ENCODE assay signal across 22 cellular contexts in the genomic region with DNA sequence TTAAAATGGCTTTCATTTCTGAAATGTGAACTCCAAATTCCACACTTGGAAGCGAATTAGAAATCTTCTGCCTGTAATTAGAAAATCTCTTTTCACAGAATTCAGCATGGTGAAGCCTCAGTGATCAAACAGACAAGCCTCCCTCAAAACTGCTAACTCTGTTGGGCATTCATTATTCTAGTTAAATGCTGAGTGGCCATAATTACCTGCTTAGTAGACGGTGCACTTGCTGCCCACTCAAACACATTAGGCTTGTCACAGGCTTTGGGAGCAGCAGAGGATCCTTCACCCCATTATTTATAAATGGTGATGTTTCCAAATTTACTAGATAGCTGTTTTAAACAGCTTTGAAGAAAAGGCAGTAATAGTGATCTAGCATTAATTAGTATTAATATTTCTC.
A peak's percentile ranks its signal among the peaks of the same experiment; 100 is the strongest.
DNase-seq lines count a peak whose midpoint lies in the region; ATAC-seq, FAIRE-seq and TF ChIP-seq lines count a peak whose summit lies in the region.
"Had no signal": no experiment of that assay in that cellular context is flagged by ENCODE, and none has a peak within 500 bp of the region (broad histone marks: within the 10 kb centered on the region; RNA-seq: fewer than 3 reads in every experiment).

No MANE protein-coding gene starts in this region.

- H3K9me3 ChIP-seq in HepG2 (ENCODE audit: low read length) (no peaks in the 10 kb centered on the region), right lobe of liver (no peaks in the 10 kb centered on the region), PC-9 (ENCODE audit: insufficient read depth, low read depth) (no peaks in the 10 kb centered on the region), suprapubic skin (peaks cover 4% of the 10 kb centered on the region)
- H3K9me3 ChIP-seq: BLaER1 treated with 17β-estradiol and CSF1 and Interleukin-3, amounts not matched to agents 10 nM and 100 nM had no signal

- no peaks in the 10 kb centered on the region for H3K27me3 ChIP-seq in HepG2 (ENCODE audit: control insufficient read depth in 1 of 2, insufficient read depth in 2 of 2, low read length in 2 of 2)
- no peaks in the 10 kb centered on the region for H3K27me3 ChIP-seq in right lobe of liver
- no peaks in the 10 kb centered on the region for H3K27me3 ChIP-seq in PC-9 (ENCODE audit: insufficient read depth, low read depth)
- no peaks in the 10 kb centered on the region for H3K27me3 ChIP-seq in suprapubic skin
- H3K27me3 ChIP-seq: BLaER1 treated with 17β-estradiol and CSF1 and Interleukin-3, amounts not matched to agents 10 nM and 100 nM had no signal

- intact Hi-C loops in HepG2 (cut with micrococcal nuclease; ENCODE audit: unreplicated experiment) (no loop called here), right lobe of liver (cut with DNase I) (no loop called here), PC-9 (cut with micrococcal nuclease; ENCODE audit: unreplicated experiment) (no loop called here)

- H4K20me1 ChIP-seq in HepG2 (ENCODE audit: insufficient read depth, low read length): no peaks in the 10 kb centered on the region
- no peaks in the 10 kb centered on the region for H4K20me1 ChIP-seq in PC-9 (ENCODE audit: insufficient read depth)
- H4K20me1 ChIP-seq: BLaER1 treated with 17β-estradiol and CSF1 and Interleukin-3, amounts not matched to agents 10 nM and 100 nM had no signal

- ATAC-seq in HepG2: no peak
- ATAC-seq in right lobe of liver: no peak
- ATAC-seq: CD8-positive, alpha-beta T cell; GM12878; HCT116 had no signal

- no peak overlapping the region for H3K27ac ChIP-seq in HepG2 (ENCODE audit: extremely low read length, insufficient read depth, low read length)
- H3K27ac ChIP-seq in right lobe of liver: no peak overlapping the region
- H3K27ac ChIP-seq in PC-9: no peak overlapping the region
- H3K27ac ChIP-seq in suprapubic skin: no peak overlapping the region
- H3K27ac ChIP-seq: 22Rv1; BLaER1 treated with 17β-estradiol and CSF1 and Interleukin-3, amounts not matched to agents 10 nM and 100 nM; HL-60 had no signal

- no peak overlapping the region for H2AFZ ChIP-seq in HepG2 (ENCODE audit: low read length)
- H2AFZ ChIP-seq in PC-9: 0 out of 2 replicates have a peak overlapping the region, but pooled peaks have one; percentile 20

- no peak overlapping the region for H3K4me2 ChIP-seq in HepG2 (ENCODE audit: low read depth, low read length)
- no peak overlapping the region for H3K4me2 ChIP-seq in PC-9
- H3K4me2 ChIP-seq: BLaER1 treated with 17β-estradiol and CSF1 and Interleukin-3, amounts not matched to agents 10 nM and 100 nM had no signal

- 0% methylated on average over 2 of the region's 2 CpGs for WGBS in HepG2 (ENCODE audit: low lambda C conversion rate)
- WGBS in right lobe of liver (ENCODE audit: insufficient coverage, low coverage, low lambda C conversion rate, missing lambda C conversion rate): 8% methylated on average over 2 of the region's 2 CpGs
- WGBS in suprapubic skin: 75% methylated on average over 2 of the region's 2 CpGs

- no peak for TF ChIP-seq POLR2A in HepG2 (IDR thresholded peaks at IDR 0.05; ENCODE audit: insufficient read depth in 1 of 2, low read depth in 2 of 2, low read length in 2 of 2)
- no peak for TF ChIP-seq POLR2A in right lobe of liver (IDR thresholded peaks at IDR 0.05)
- no peak for TF ChIP-seq POLR2A in suprapubic skin (IDR thresholded peaks at IDR 0.05)

- H3K4me1 ChIP-seq in HepG2 (ENCODE audit: insufficient read depth, low read length) (no peaks in the 10 kb centered on the region), right lobe of liver (no peaks in the 10 kb centered on the region), PC-9 (replicated peaks; ENCODE audit: insufficient read depth) (no peaks in the 10 kb centered on the region), suprapubic skin (no peaks in the 10 kb centered on the region)
- H3K4me1 ChIP-seq: BLaER1 treated with 17β-estradiol and CSF1 and Interleukin-3, amounts not matched to agents 10 nM and 100 nM had no signal

- no peaks in the 10 kb centered on the region for H3F3A ChIP-seq in PC-9 (ENCODE audit: insufficient read depth, low read depth)

- no peak overlapping the region for H3K4me3 ChIP-seq in HepG2 (replicated peaks in 1 of 3; ENCODE audit: insufficient read depth in 1 of 3, low read depth in 2 of 3, low read length in 3 of 3)
- no peak overlapping the region for H3K4me3 ChIP-seq in right lobe of liver
- H3K4me3 ChIP-seq in PC-9: no peak overlapping the region
- no peak overlapping the region for H3K4me3 ChIP-seq in suprapubic skin
- H3K4me3 ChIP-seq: BLaER1 treated with 17β-estradiol and CSF1 and Interleukin-3, amounts not matched to agents 10 nM and 100 nM; GM12878 had no signal

- no peaks in the 10 kb centered on the region for H3K36me3 ChIP-seq in HepG2 (replicated peaks in 1 of 2; ENCODE audit: control insufficient read depth in 1 of 2, insufficient read depth in 2 of 2, low read length in 2 of 2)
- no peaks in the 10 kb centered on the region for H3K36me3 ChIP-seq in right lobe of liver
- no peaks in the 10 kb centered on the region for H3K36me3 ChIP-seq in PC-9 (ENCODE audit: low read depth)
- H3K36me3 ChIP-seq in suprapubic skin: no peaks in the 10 kb centered on the region
- H3K36me3 ChIP-seq: BLaER1 treated with 17β-estradiol and CSF1 and Interleukin-3, amounts not matched to agents 10 nM and 100 nM had no signal

- in situ Hi-C loops in HepG2 (cut with HindIII; ENCODE audit: extremely low pct_ligation_motif_present, low pct_unique_long_range_greater_than_20kb): no loop called here

- BruUV-seq in HepG2 (replicated peaks; lab: Mats Ljungman, UMichigan): no TSS peak
- BruUV-seq in PC-9 (replicated peaks; lab: Mats Ljungman, UMichigan): no TSS peak

- DNase-seq in NCI-H1417 (lab: John Stamatoyannopoulos, UW) (peak in 2 of 3 experiments; percentile 15 to 75), NCI-H1417 treated with DMSO at 0.1 percent for 48 hours (lab: John Stamatoyannopoulos, UW) (no peak), HepG2 (ENCODE audit: low spot score) (no peak), right lobe of liver (no peak), PC-9 (no peak), AG20443 (ENCODE audit: low spot score) (no peak), suprapubic skin (ENCODE audit: low spot score in 2 of 2) (no peak)
- DNase-seq in stimulated activated CD4-positive, alpha-beta T cell treated with anti-CD3 and anti-CD28 coated beads, Interleukin-2, amount 100 ng/mL, for 48 hours: no peak
- DNase-seq: Calu3; CD8-positive, alpha-beta T cell; DMS 273 treated with DMSO at 0.1 percent for 48 hours; DMS53; DND-41; EL; GOT3; H7; HFFc6 had no signal

- POLR2A ChIA-PET in HepG2 (lab: Yijun Ruan, JAX): no interaction called here
- POLR2A ChIA-PET in PC-9 (lab: Charles Lee; ENCODE audit: unreplicated experiment): interaction anchor here (0.7 kb wide), 1 partner anchor 304 kb away, joined by 7 read pairs; no protein-coding TSS in a partner anchor

- H3K79me2 ChIP-seq in HepG2 (ENCODE audit: insufficient read depth, low read length) (no peaks in the 10 kb centered on the region), PC-9 (ENCODE audit: low read depth) (no peaks in the 10 kb centered on the region)

- TF ChIP-seq CTCF in HepG2 (CRISPR knock-in tag; IDR thresholded peaks at IDR 0.05) (no peak), right lobe of liver (IDR thresholded peaks at IDR 0.05) (no peak), PC-9 (conservative IDR thresholded peaks at IDR 0.05) (no peak), suprapubic skin (IDR thresholded peaks at IDR 0.05) (no peak)

- FAIRE-seq in HepG2 (lab: Jason Lieb, UNC): no peak
- FAIRE-seq: GM12878 had no signal

- TF ChIP-seq EP300 in HepG2 (IDR thresholded peaks at IDR 0.05; ENCODE audit: low read depth in 2 of 2, low read length in 2 of 2) (no peak), HepG2 (CRISPR knock-in tag; IDR thresholded peaks at IDR 0.05; ENCODE audit: borderline replicate concordance) (no peak), suprapubic skin (IDR thresholded peaks at IDR 0.05) (no peak)

- no peak for TF ChIP-seq RAD21 in HepG2 (CRISPR knock-in tag; IDR thresholded peaks at IDR 0.05)

- CTCF ChIA-PET in HepG2 (lab: Yijun Ruan, JAX; ENCODE audit: low intra/inter-chr PET ratio, low total read pairs) (no interaction called here), PC-9 (lab: Charles Lee) (no interaction called here)

- H3K9ac ChIP-seq in HepG2 (ENCODE audit: insufficient read depth, low read depth, low read length): no peak overlapping the region
- H3K9ac ChIP-seq: BLaER1 treated with 17β-estradiol and CSF1 and Interleukin-3, amounts not matched to agents 10 nM and 100 nM had no signal

- H3K9me2 ChIP-seq in PC-9 (ENCODE audit: insufficient read depth): no peaks in the 10 kb centered on the region

TF ChIP-seq in HepG2, 621 proteins besides CTCF, POLR2A, EP300 and RAD21 (continues in another document):
- TF ChIP-seq MAFK (conservative IDR thresholded peaks at IDR 0.05 in 1 of 2, IDR thresholded peaks at IDR 0.05 in 1 of 2; ENCODE audit: low read length in 2 of 2) (peak; percentile 67 to 71), ZNF850 (CRISPR knock-in tag; conservative IDR thresholded peaks at IDR 0.05) (no peak)

Comparison
In these comparisons a context has a peak if more than half of its experiments do, and no peak if none do; other contexts are left out.
1. DNase-seq: peak in NCI-H1417 (2 of 3); none in NCI-H1417 treated with DMSO at 0.1 percent for 48 hours (single experiment), HepG2 (single experiment), right lobe of liver (0 of 3), PC-9 (0 of 2), AG20443 (single experiment), stimulated activated CD4-positive, alpha-beta T cell treated with anti-CD3 and anti-CD28 coated beads, Interleukin-2, amount 100 ng/mL, for 48 hours (0 of 2) and suprapubic skin (0 of 2).